Comparison of ENCODE assay signal across 9 cellular contexts in genomic region chr16:85614338-85615013, GRCh38. TPM values are rescaled to one million over a fixed set of nuclear protein-coding genes. Genes with fewer than 3 reads are reported as not detected.
A peak's percentile ranks its signal among the peaks of the same experiment; 100 is the strongest.
DNase-seq lines count a peak whose midpoint lies in the region; ATAC-seq, FAIRE-seq and TF ChIP-seq lines count a peak whose summit lies in the region.
"Had no signal": no experiment of that assay in that cellular context is flagged by ENCODE, and none has a peak within 500 bp of the region (broad histone marks: within the 10 kb centered on the region; RNA-seq: fewer than 3 reads in every experiment).

No MANE protein-coding gene starts in this region.

- H3K9me3 ChIP-seq in kidney (ENCODE audit: control insufficient read depth in 1 of 2, low read length in 2 of 2) (no peaks in the 10 kb centered on the region), tibial nerve (no peaks in the 10 kb centered on the region), MM.1S (replicated peaks; ENCODE audit: insufficient read depth, low read length) (no peaks in the 10 kb centered on the region)

- FAIRE-seq in kidney (lab: Jason Lieb, UNC) = no peak

- H3K4me3 ChIP-seq in kidney (ENCODE audit: low read length in 2 of 2) (peak overlapping the region in 1 of 2 donors; percentile 35), tibial nerve (peak overlapping the region; percentile 50 to 80 (median 62)), MM.1S (ENCODE audit: low read length) (no peak overlapping the region)

- no peak for TF ChIP-seq POLR2A in tibial nerve (IDR thresholded peaks at IDR 0.05)

- H3K27ac Mint-ChIP-seq in activated CD8-positive, alpha-beta memory T cell treated with anti-CD3 and anti-CD28 coated beads, Interleukin-2, amount 10 ng/mL, durations not matched to agents 7 days and 5 days = peak overlapping the region; percentile 80
- H3K27ac Mint-ChIP-seq: T-helper 1 cell treated with Interleukin-12 subunit alpha and Interleukin-12 subunit beta and Interleukin-4 antibody, amounts not matched to agents 30 μg/mL and 1 μg/mL, for 36 hours had no signal

- H3K27me3 Mint-ChIP-seq in activated CD8-positive, alpha-beta memory T cell treated with anti-CD3 and anti-CD28 coated beads, Interleukin-2, amount 10 ng/mL, durations not matched to agents 7 days and 5 days = no peaks in the 10 kb centered on the region

- 0 out of 2 replicates have a peak, but pooled peaks cover 4% of the 10 kb centered on the region for H3F3A ChIP-seq in MM.1S (ENCODE audit: insufficient read depth, low read length)

- no peaks in the 10 kb centered on the region for H4K20me1 ChIP-seq in MM.1S (ENCODE audit: insufficient read depth, low read length)

- no peak for ATAC-seq in activated CD8-positive, alpha-beta memory T cell treated with anti-CD3 and anti-CD28 coated beads, Interleukin-2, amount 10 ng/mL, durations not matched to agents 7 days and 5 days
- no peak for ATAC-seq in GM21825 (IDR thresholded peaks at IDR 0.05; ENCODE audit: unreplicated experiment)

- CTCF ChIA-PET in activated CD8-positive, alpha-beta memory T cell treated with anti-CD3 and anti-CD28 coated beads, Interleukin-2, amount 10 ng/mL, durations not matched to agents 7 days and 5 days (lab: Charles Lee) = interaction anchor here (0.9 to 10.6 kb wide), 9 partner anchors 8 to 195 kb away, joined by 3 to 237 read pairs (median 11); no protein-coding TSS in a partner anchor

- peak; percentile 27 for DNase-seq in activated T-cell treated with anti-CD3 and anti-CD28 coated beads, Interleukin-2, amount 50 U/mL, for 1 hour
- DNase-seq in activated T-cell treated with anti-CD3 and anti-CD28 coated beads for 4 hours (no peak), kidney (peak; percentile 84), tibial nerve (ENCODE audit: low spot score in 2 of 2) (no peak), NCI-H146 treated with DMSO at 0.1 percent for 48 hours (lab: John Stamatoyannopoulos, UW; ENCODE audit: unreplicated experiment) (no peak), MM.1S (no peak)
- DNase-seq in activated CD8-positive, alpha-beta memory T cell treated with anti-CD3 and anti-CD28 coated beads, Interleukin-2, amount 10 ng/mL, durations not matched to agents 7 days and 5 days = peak; percentile 55

- no peak for TF ChIP-seq EP300 in tibial nerve (IDR thresholded peaks at IDR 0.05)

- no peak overlapping the region for H2AFZ ChIP-seq in MM.1S (ENCODE audit: low read length)

- H3K4me1 ChIP-seq in kidney (ENCODE audit: control insufficient read depth in 1 of 2, insufficient read depth in 1 of 2, low read depth in 1 of 2, low read length in 2 of 2) (peaks cover 21 to 45% of the 10 kb centered on the region in 2 donors), tibial nerve (peaks cover 0 to 71% (median 44%) of the 10 kb centered on the region in 4 donors), MM.1S (ENCODE audit: low read length) (no peaks in the 10 kb centered on the region)

- H3K9ac ChIP-seq in kidney (ENCODE audit: low read length in 2 of 2) (peak overlapping the region in 1 of 2 donors; percentile 65), MM.1S (ENCODE audit: low read length) (no peak overlapping the region)

- no peak for TF ChIP-seq CTCF in kidney (IDR thresholded peaks at IDR 0.05; ENCODE audit: borderline replicate concordance, extremely low read depth, insufficient read depth)
- TF ChIP-seq CTCF in tibial nerve (IDR thresholded peaks at IDR 0.05) = no peak
- no peak for TF ChIP-seq CTCF in MM.1S (IDR thresholded peaks at IDR 0.05; ENCODE audit: low read length)

- no peaks in the 10 kb centered on the region for H3K36me3 ChIP-seq in kidney (ENCODE audit: control insufficient read depth in 1 of 2, insufficient read depth in 2 of 2, low read length in 2 of 2)
- peaks cover 0 to 6% (median 0%) of the 10 kb centered on the region in 3 donors for H3K36me3 ChIP-seq in tibial nerve
- H3K36me3 ChIP-seq in MM.1S (replicated peaks; ENCODE audit: insufficient read depth, low read length) = no peaks in the 10 kb centered on the region

- H3K9me3 Mint-ChIP-seq in activated CD8-positive, alpha-beta memory T cell treated with anti-CD3 and anti-CD28 coated beads, Interleukin-2, amount 10 ng/mL, durations not matched to agents 7 days and 5 days (ENCODE audit: low read depth) = no peaks in the 10 kb centered on the region
- H3K9me3 Mint-ChIP-seq: T-helper 1 cell treated with Interleukin-12 subunit alpha and Interleukin-12 subunit beta and Interleukin-4 antibody, amounts not matched to agents 30 μg/mL and 1 μg/mL, for 36 hours had no signal

- intact Hi-C loops in kidney (cut with DNase I) = no loop called here

- H3K36me3 Mint-ChIP-seq in activated CD8-positive, alpha-beta memory T cell treated with anti-CD3 and anti-CD28 coated beads, Interleukin-2, amount 10 ng/mL, durations not matched to agents 7 days and 5 days = peaks cover 3% of the 10 kb centered on the region

- H3K4me1 Mint-ChIP-seq in activated CD8-positive, alpha-beta memory T cell treated with anti-CD3 and anti-CD28 coated beads, Interleukin-2, amount 10 ng/mL, durations not matched to agents 7 days and 5 days = peaks cover 39% of the 10 kb centered on the region

- peak overlapping the region; percentile 66 for H3K4me3 Mint-ChIP-seq in activated CD8-positive, alpha-beta memory T cell treated with anti-CD3 and anti-CD28 coated beads, Interleukin-2, amount 10 ng/mL, durations not matched to agents 7 days and 5 days

- 51 to 56% methylated on average over 37 to 39 of the region's 41 CpGs for WGBS in tibial nerve, 2 donors

- no peak overlapping the region for H3K4me2 ChIP-seq in MM.1S (ENCODE audit: low read depth, low read length)

- peaks cover 45% of the 10 kb centered on the region for H3K79me2 ChIP-seq in MM.1S (ENCODE audit: low read length)

- H3K9me2 ChIP-seq in MM.1S (replicated peaks; ENCODE audit: insufficient read depth, low read length) = no peaks in the 10 kb centered on the region

- no peaks in the 10 kb centered on the region for H3K27me3 ChIP-seq in tibial nerve
- H3K27me3 ChIP-seq in MM.1S (replicated peaks; ENCODE audit: insufficient read depth, low read length) = no peaks in the 10 kb centered on the region

- peak overlapping the region; percentile 11 to 82 for H3K27ac ChIP-seq in kidney (ENCODE audit: low read depth in 2 of 2, low read length in 2 of 2)
- H3K27ac ChIP-seq in tibial nerve = peak overlapping the region in 3 of 4 donors; percentile 87 to 94 (median 91)
- H3K27ac ChIP-seq in MM.1S (ENCODE audit: low read length) = no peak overlapping the region

RNA-seq across cellular contexts. Expression of gene GSE1, which starts 1.4 kb away (rescaled TPM):
- total RNA-seq in activated CD8-positive, alpha-beta memory T cell treated with anti-CD3 and anti-CD28 coated beads, Interleukin-2, amount 10 ng/mL, durations not matched to agents 7 days and 5 days = 10 to 100 TPM; 43.1 to 55.1 TPM
- total RNA-seq in kidney (92.8 TPM), tibial nerve (100 to 1,000 TPM in 1 of 4 donors, 10 to 100 TPM in 3; 65.1 to 147 (median 83.5) TPM)
- 9.5 TPM for polyA plus RNA-seq in kidney (ENCODE audit: insufficient read depth, low read depth, low replicate concordance)

Comparison
In these comparisons a context has a peak if more than half of its experiments do, and no peak if none do; other contexts are left out.
1. DNase-seq: peak in activated T-cell treated with anti-CD3 and anti-CD28 coated beads, Interleukin-2, amount 50 U/mL, for 1 hour (single experiment), activated CD8-positive, alpha-beta memory T cell treated with anti-CD3 and anti-CD28 coated beads, Interleukin-2, amount 10 ng/mL, durations not matched to agents 7 days and 5 days (single experiment) and kidney (single experiment); none in activated T-cell treated with anti-CD3 and anti-CD28 coated beads for 4 hours (single experiment), tibial nerve (0 of 2), NCI-H146 treated with DMSO at 0.1 percent for 48 hours (single experiment) and MM.1S (single experiment).